ENCODE assay signal across 8 cellular contexts in the genomic region with DNA sequence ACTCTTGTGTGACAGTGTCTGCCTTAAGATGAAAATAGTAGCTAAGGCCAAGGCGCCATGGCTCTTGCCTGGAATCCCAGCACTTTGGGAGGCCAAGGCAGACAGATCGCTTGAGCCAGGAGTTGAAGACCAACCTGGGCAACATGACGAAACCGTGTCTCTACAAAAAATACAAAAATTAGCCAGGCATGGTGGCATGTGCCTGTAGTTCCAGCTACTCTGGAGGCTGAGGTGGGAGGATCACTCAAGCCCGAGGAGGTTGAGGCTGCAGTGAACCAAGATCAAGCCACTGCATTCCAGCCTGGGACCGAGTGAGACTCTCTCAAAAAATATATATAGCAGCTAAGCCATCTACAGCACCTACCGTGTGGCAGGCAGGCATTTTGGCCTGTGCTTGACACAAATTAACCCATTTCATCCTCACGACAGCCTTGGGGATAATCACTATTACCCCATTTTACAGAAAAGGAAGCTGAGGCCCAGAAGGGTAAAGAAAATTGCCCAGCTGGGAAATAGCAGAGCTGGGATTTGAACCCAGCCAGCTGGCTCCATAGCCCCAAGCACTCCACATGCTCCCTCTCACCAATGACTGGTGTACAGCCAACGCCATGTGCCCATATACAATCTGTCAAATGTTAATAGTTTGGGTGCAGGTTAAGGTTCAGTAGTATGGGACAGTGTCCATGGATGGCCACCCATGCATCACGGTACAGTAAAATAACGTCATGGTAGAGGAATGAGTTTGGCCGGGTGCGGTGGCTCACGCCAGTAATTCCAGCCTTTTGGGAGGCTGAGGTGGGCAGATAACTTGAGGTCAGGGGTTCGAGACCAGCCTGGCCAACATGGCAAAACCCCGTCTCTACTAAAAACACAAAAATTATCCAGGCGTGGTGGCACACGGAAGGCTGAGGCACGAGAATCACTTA. TPM values are rescaled to one million over a fixed set of nuclear protein-coding genes. Genes with fewer than 3 reads are reported as not detected.
DNase-seq lines count a peak whose midpoint lies in the region; ATAC-seq and TF ChIP-seq lines count a peak whose summit lies in the region.

No MANE protein-coding gene starts in this region.

- peaks cover 53 to 61% (median 61%) of the 10 kb centered on the region in 3 donors for H3K4me1 Mint-ChIP-seq in CD8-positive, alpha-beta memory T cell
- H3K4me1 Mint-ChIP-seq in dendritic cell treated with granulocyte-macrophage colony-stimulating factor and Interleukin-4, amounts not matched to agents 40 ng/mL and 50 ng/mL, for 4 days (ENCODE audit: low read depth) = peaks cover 52% of the 10 kb centered on the region
- peaks cover 49% of the 10 kb centered on the region for H3K4me1 Mint-ChIP-seq in neural crest cell

- H3K4me3 ChIP-seq in CD8-positive, alpha-beta memory T cell (ENCODE audit: low read length) = peak overlapping the region; percentile 88

- TF ChIP-seq CTCF in neural crest cell (conservative IDR thresholded peaks at IDR 0.05) = no peak

- no peaks in the 10 kb centered on the region for H3K27me3 Mint-ChIP-seq in CD8-positive, alpha-beta memory T cell
- no peaks in the 10 kb centered on the region for H3K27me3 Mint-ChIP-seq in dendritic cell treated with granulocyte-macrophage colony-stimulating factor and Interleukin-4, amounts not matched to agents 40 ng/mL and 50 ng/mL, for 4 days
- peaks cover 3% of the 10 kb centered on the region for H3K27me3 Mint-ChIP-seq in neural crest cell (ENCODE audit: low read depth)

- peak overlapping the region; percentile 87 to 97 (median 92) for H3K4me3 Mint-ChIP-seq in CD8-positive, alpha-beta memory T cell
- H3K4me3 Mint-ChIP-seq in dendritic cell treated with granulocyte-macrophage colony-stimulating factor and Interleukin-4, amounts not matched to agents 40 ng/mL and 50 ng/mL, for 4 days = peak overlapping the region; percentile 85
- H3K4me3 Mint-ChIP-seq in neural crest cell = peak overlapping the region; percentile 99

- H3K4me1 ChIP-seq in CD8-positive, alpha-beta memory T cell (ENCODE audit: insufficient read depth, low read length) = peaks cover 45% of the 10 kb centered on the region

- H3K36me3 Mint-ChIP-seq in CD8-positive, alpha-beta memory T cell = peaks cover 0 to 29% (median 5%) of the 10 kb centered on the region in 3 donors
- peaks cover 64% of the 10 kb centered on the region for H3K36me3 Mint-ChIP-seq in dendritic cell treated with granulocyte-macrophage colony-stimulating factor and Interleukin-4, amounts not matched to agents 40 ng/mL and 50 ng/mL, for 4 days (ENCODE audit: low read depth)
- peaks cover 13% of the 10 kb centered on the region for H3K36me3 Mint-ChIP-seq in neural crest cell (ENCODE audit: low read depth)

- CTCF ChIA-PET in CD8-positive, alpha-beta memory T cell (lab: Charles Lee) = interaction anchor here (0.7 to 4.4 kb wide), 8 partner anchors 13 to 55 kb away, joined by 3 to 16 read pairs (median 8); no protein-coding TSS in a partner anchor

- H3K9me3 Mint-ChIP-seq in CD8-positive, alpha-beta memory T cell = no peaks in the 10 kb centered on the region
- no peaks in the 10 kb centered on the region for H3K9me3 Mint-ChIP-seq in dendritic cell treated with granulocyte-macrophage colony-stimulating factor and Interleukin-4, amounts not matched to agents 40 ng/mL and 50 ng/mL, for 4 days
- no peaks in the 10 kb centered on the region for H3K9me3 Mint-ChIP-seq in neural crest cell

- peak overlapping the region; percentile 92 for H3K27ac ChIP-seq in CD8-positive, alpha-beta memory T cell (ENCODE audit: low read depth, low read length)

- peak overlapping the region; percentile 95 to 100 (median 96) for H3K27ac Mint-ChIP-seq in CD8-positive, alpha-beta memory T cell
- peak overlapping the region; percentile 90 for H3K27ac Mint-ChIP-seq in dendritic cell treated with granulocyte-macrophage colony-stimulating factor and Interleukin-4, amounts not matched to agents 40 ng/mL and 50 ng/mL, for 4 days
- H3K27ac Mint-ChIP-seq in neural crest cell (ENCODE audit: unreplicated experiment) = peak overlapping the region; percentile 98

- POLR2A ChIA-PET in CD8-positive, alpha-beta memory T cell (lab: Charles Lee) = interaction anchor here (0.8 to 1.4 kb wide), 3 partner anchors 17 to 185 kb away, joined by 3 to 6 read pairs (median 4); no protein-coding TSS in a partner anchor

- peaks cover 5% of the 10 kb centered on the region for H3K36me3 ChIP-seq in CD8-positive, alpha-beta memory T cell (ENCODE audit: insufficient read depth, low read length)

- no peaks in the 10 kb centered on the region for H3K9me3 ChIP-seq in CD8-positive, alpha-beta memory T cell (ENCODE audit: low read length)

- intact Hi-C loops in dendritic cell treated with granulocyte-macrophage colony-stimulating factor and Interleukin-4, amounts not matched to agents 40 ng/mL and 50 ng/mL, for 4 days (cut with micrococcal nuclease) = no loop called here

- DNase-seq in CD8-positive, alpha-beta memory T cell = no peak
- DNase-seq in MV-4-11 (lab: John Stamatoyannopoulos, UW) = peak; percentile 51
- DNase-seq in neural crest cell (ENCODE audit: low read depth, low spot score) = no peak
- DNase-seq in hepatic stellate cell (ENCODE audit: low spot score) = no peak
- DNase-seq in GM19238 (ENCODE audit: insufficient read length, low spot score) = no peak

- no peak for ATAC-seq in HG03095 (IDR thresholded peaks at IDR 0.05; ENCODE audit: unreplicated experiment)
- ATAC-seq in HG03139 (IDR thresholded peaks at IDR 0.05; ENCODE audit: unreplicated experiment) = no peak

- no peaks in the 10 kb centered on the region for H3K27me3 ChIP-seq in CD8-positive, alpha-beta memory T cell (ENCODE audit: insufficient read depth, low read length, poor library complexity, severe bottlenecking)

RNA-seq across cellular contexts. Expression of gene SLC1A5, which starts 3.1 kb away (rescaled TPM):
- 100 to 1,000 TPM; 377 to 380 TPM for total RNA-seq in CD8-positive, alpha-beta memory T cell
- polyA plus RNA-seq in CD8-positive, alpha-beta memory T cell = 19.1 TPM
- total RNA-seq in neural crest cell = 131 TPM in 2 replicates

RNA-seq across cellular contexts. Expression of gene STRN4, which starts 39.1 kb away (rescaled TPM):
- total RNA-seq in CD8-positive, alpha-beta memory T cell = 10 to 100 TPM; 68.8 to 70.4 TPM
- 23.2 TPM for polyA plus RNA-seq in CD8-positive, alpha-beta memory T cell
- total RNA-seq in neural crest cell = 128 and 138 TPM in 2 replicates

RNA-seq across cellular contexts. Expression of gene FKRP, which starts 39.5 kb away (rescaled TPM):
- total RNA-seq in CD8-positive, alpha-beta memory T cell = 10 to 100 TPM; 21.6 to 24.4 TPM
- 6.4 TPM for polyA plus RNA-seq in CD8-positive, alpha-beta memory T cell
- total RNA-seq in neural crest cell = 31.9 and 38.6 TPM in 2 replicates
